1 cellular context compared by ENCODE assay signal in genomic region chr2:43370146-43370545, GRCh38.
TF ChIP-seq lines count a peak whose summit lies in the region.

No MANE protein-coding gene starts in this region.

TF ChIP-seq in HEK293, 187 proteins besides CTCF, POLR2A, EP300 and RAD21 (continued from another document):
- TF ChIP-seq ZNF280C (tag by site-specific recombination; IDR thresholded peaks at IDR 0.05) (no peak), ZNF184 (tag by site-specific recombination; IDR thresholded peaks at IDR 0.05) (no peak), ZBTB11 (tag by site-specific recombination; conservative IDR thresholded peaks at IDR 0.05; ENCODE audit: low read depth) (no peak), PRDM2 (tag by site-specific recombination; IDR thresholded peaks at IDR 0.05; ENCODE audit: borderline replicate concordance) (no peak), ZNF692 (tag by site-specific recombination; IDR thresholded peaks at IDR 0.05) (no peak)
